12 cellular contexts compared by ENCODE assay signal in the genomic region with DNA sequence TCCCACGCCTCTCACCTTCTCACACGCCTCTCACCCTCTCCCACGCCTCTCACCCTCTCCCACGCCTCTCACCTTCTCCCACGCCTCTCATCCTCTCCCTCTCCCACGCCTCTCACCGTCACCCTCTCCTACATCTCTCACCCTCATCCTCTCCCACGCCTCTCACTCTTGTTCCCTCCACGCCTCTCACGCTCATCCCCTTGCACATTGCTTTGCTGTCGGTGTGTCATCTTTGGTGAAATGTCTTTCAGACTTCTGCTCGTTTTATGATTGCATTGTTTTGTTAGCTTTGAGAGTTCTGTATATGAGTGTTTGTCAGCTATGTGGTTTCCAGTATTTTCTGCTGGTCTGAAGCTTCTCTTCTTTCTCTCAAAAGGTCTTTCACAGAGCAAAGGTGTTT.
DNase-seq lines count a peak whose midpoint lies in the region; ATAC-seq and TF ChIP-seq lines count a peak whose summit lies in the region.
"Had no signal": no experiment of that assay in that cellular context is flagged by ENCODE, and none has a peak within 500 bp of the region (broad histone marks: within the 10 kb centered on the region; RNA-seq: fewer than 3 reads in every experiment).

No MANE protein-coding gene starts in this region.

- H4K20me1 ChIP-seq in GM23338 (replicated peaks; ENCODE audit: insufficient read depth): no peaks in the 10 kb centered on the region; the same call in none of the 2 replicates

- TF ChIP-seq CTCF in GM23338 (conservative IDR thresholded peaks at IDR 0.05; ENCODE audit: low read depth in 2 of 2): no peak

- no peaks in the 10 kb centered on the region for H3K9me2 ChIP-seq in GM23338 (ENCODE audit: insufficient read depth)

- H3K4me3 Mint-ChIP-seq in GM23338: peak overlapping the region; percentile 15; the same call in 1 of the 3 replicates
- peak overlapping the region; percentile 34 for H3K4me3 Mint-ChIP-seq in central memory CD8-positive, alpha-beta T cell

- H3K9me3 Mint-ChIP-seq in GM23338: peaks cover 44% of the 10 kb centered on the region
- H3K9me3 Mint-ChIP-seq in central memory CD8-positive, alpha-beta T cell: peaks cover 6% of the 10 kb centered on the region

- DNase-seq in GM23338 (ENCODE audit: low spot score) (no peak), NCI-H2081 treated with DMSO at 0.1 percent for 48 hours (lab: John Stamatoyannopoulos, UW) (no peak)
- peak; percentile 35 to 39 for DNase-seq in activated CD4-positive, alpha-beta T cell treated with anti-CD3 and anti-CD28 coated beads, Interleukin-2, amount 50 U/mL, for 48 hours
- DNase-seq in central memory CD8-positive, alpha-beta T cell (ENCODE audit: low spot score in 2 of 2): no peak
- peak; percentile 28 for DNase-seq in stimulated activated CD4-positive, alpha-beta T cell treated with anti-CD3 and anti-CD28 coated beads, Interleukin-12 subunit alpha, Interleukin-12 subunit beta, amount 100 ng/mL, for 4 hours
- DNase-seq: colonic mucosa, GDM1, islet precursor cell had no signal

- ATAC-seq in GM23338 (no peak), HG03095 (IDR thresholded peaks at IDR 0.05; ENCODE audit: unreplicated experiment) (no peak), GM19023 (IDR thresholded peaks at IDR 0.05; ENCODE audit: unreplicated experiment) (no peak), HG03196 (IDR thresholded peaks at IDR 0.05; ENCODE audit: unreplicated experiment) (no peak)
- ATAC-seq in central memory CD8-positive, alpha-beta T cell (replicated peaks; ENCODE audit: extremely low read depth, poor library complexity, severe bottlenecking): no peak

- peaks cover 6% of the 10 kb centered on the region; the same call in 1 of the 2 replicates for H3K36me3 ChIP-seq in GM23338 (ENCODE audit: insufficient read depth)
- H3K36me3 ChIP-seq: colonic mucosa had no signal

- H3K36me3 Mint-ChIP-seq in GM23338 (ENCODE audit: low read depth): peaks cover 85% of the 10 kb centered on the region
- H3K36me3 Mint-ChIP-seq in central memory CD8-positive, alpha-beta T cell (ENCODE audit: insufficient read depth): peaks cover 46% of the 10 kb centered on the region

- H3K27ac ChIP-seq in GM23338 (ENCODE audit: low read depth): no peak overlapping the region
- H3K27ac ChIP-seq: BLaER1, colonic mucosa had no signal

- no peaks in the 10 kb centered on the region for H3K27me3 ChIP-seq in GM23338 (ENCODE audit: insufficient read depth)
- H3K27me3 ChIP-seq: BLaER1, colonic mucosa had no signal

- H3K27me3 Mint-ChIP-seq in GM23338 (ENCODE audit: insufficient read depth, low read depth, poor library complexity): peaks cover 37% of the 10 kb centered on the region
- H3K27me3 Mint-ChIP-seq in central memory CD8-positive, alpha-beta T cell: no peaks in the 10 kb centered on the region

- H3K4me2 ChIP-seq in GM23338: no peak overlapping the region
- H3K4me2 ChIP-seq: BLaER1 had no signal

- no peak overlapping the region for H3K4me3 ChIP-seq in GM23338
- H3K4me3 ChIP-seq: BLaER1, colonic mucosa had no signal

- H3F3A ChIP-seq in GM23338 (replicated peaks; ENCODE audit: low read depth): peaks cover 19% of the 10 kb centered on the region

- peaks cover 68% of the 10 kb centered on the region for H3K79me2 ChIP-seq in GM23338 (replicated peaks; ENCODE audit: insufficient read depth)

- H3K4me1 Mint-ChIP-seq in GM23338: peaks cover 34% of the 10 kb centered on the region
- peaks cover 54% of the 10 kb centered on the region for H3K4me1 Mint-ChIP-seq in central memory CD8-positive, alpha-beta T cell

- peaks cover 7% of the 10 kb centered on the region; the same call in 1 of the 2 replicates for H3K4me1 ChIP-seq in GM23338 (ENCODE audit: insufficient read depth)
- H3K4me1 ChIP-seq: BLaER1, colonic mucosa had no signal

- H3K27ac Mint-ChIP-seq in GM23338: peak overlapping the region; percentile 81
- peak overlapping the region; percentile 89 for H3K27ac Mint-ChIP-seq in central memory CD8-positive, alpha-beta T cell (ENCODE audit: low read depth)

- no peak overlapping the region for H2AFZ ChIP-seq in GM23338

TF ChIP-seq in GM23338, 12 proteins besides CTCF, POLR2A, EP300 and RAD21:
- TF ChIP-seq, protein P1, sequence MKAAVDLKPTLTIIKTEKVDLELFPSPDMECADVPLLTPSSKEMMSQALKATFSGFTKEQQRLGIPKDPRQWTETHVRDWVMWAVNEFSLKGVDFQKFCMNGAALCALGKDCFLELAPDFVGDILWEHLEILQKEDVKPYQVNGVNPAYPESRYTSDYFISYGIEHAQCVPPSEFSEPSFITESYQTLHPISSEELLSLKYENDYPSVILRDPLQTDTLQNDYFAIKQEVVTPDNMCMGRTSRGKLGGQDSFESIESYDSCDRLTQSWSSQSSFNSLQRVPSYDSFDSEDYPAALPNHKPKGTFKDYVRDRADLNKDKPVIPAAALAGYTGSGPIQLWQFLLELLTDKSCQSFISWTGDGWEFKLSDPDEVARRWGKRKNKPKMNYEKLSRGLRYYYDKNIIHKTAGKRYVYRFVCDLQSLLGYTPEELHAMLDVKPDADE (IDR thresholded peaks at IDR 0.05): no peak
- no peak for TF ChIP-seq CREB1 (CRISPR knock-in tag; IDR thresholded peaks at IDR 0.05; ENCODE audit: low read depth)
- no peak for TF ChIP-seq EZH2phosphoT487 (IDR thresholded peaks at IDR 0.05; ENCODE audit: unreplicated experiment)
- no peak for TF ChIP-seq JUNB (IDR thresholded peaks at IDR 0.05; ENCODE audit: unreplicated experiment)
- TF ChIP-seq, protein P2, sequence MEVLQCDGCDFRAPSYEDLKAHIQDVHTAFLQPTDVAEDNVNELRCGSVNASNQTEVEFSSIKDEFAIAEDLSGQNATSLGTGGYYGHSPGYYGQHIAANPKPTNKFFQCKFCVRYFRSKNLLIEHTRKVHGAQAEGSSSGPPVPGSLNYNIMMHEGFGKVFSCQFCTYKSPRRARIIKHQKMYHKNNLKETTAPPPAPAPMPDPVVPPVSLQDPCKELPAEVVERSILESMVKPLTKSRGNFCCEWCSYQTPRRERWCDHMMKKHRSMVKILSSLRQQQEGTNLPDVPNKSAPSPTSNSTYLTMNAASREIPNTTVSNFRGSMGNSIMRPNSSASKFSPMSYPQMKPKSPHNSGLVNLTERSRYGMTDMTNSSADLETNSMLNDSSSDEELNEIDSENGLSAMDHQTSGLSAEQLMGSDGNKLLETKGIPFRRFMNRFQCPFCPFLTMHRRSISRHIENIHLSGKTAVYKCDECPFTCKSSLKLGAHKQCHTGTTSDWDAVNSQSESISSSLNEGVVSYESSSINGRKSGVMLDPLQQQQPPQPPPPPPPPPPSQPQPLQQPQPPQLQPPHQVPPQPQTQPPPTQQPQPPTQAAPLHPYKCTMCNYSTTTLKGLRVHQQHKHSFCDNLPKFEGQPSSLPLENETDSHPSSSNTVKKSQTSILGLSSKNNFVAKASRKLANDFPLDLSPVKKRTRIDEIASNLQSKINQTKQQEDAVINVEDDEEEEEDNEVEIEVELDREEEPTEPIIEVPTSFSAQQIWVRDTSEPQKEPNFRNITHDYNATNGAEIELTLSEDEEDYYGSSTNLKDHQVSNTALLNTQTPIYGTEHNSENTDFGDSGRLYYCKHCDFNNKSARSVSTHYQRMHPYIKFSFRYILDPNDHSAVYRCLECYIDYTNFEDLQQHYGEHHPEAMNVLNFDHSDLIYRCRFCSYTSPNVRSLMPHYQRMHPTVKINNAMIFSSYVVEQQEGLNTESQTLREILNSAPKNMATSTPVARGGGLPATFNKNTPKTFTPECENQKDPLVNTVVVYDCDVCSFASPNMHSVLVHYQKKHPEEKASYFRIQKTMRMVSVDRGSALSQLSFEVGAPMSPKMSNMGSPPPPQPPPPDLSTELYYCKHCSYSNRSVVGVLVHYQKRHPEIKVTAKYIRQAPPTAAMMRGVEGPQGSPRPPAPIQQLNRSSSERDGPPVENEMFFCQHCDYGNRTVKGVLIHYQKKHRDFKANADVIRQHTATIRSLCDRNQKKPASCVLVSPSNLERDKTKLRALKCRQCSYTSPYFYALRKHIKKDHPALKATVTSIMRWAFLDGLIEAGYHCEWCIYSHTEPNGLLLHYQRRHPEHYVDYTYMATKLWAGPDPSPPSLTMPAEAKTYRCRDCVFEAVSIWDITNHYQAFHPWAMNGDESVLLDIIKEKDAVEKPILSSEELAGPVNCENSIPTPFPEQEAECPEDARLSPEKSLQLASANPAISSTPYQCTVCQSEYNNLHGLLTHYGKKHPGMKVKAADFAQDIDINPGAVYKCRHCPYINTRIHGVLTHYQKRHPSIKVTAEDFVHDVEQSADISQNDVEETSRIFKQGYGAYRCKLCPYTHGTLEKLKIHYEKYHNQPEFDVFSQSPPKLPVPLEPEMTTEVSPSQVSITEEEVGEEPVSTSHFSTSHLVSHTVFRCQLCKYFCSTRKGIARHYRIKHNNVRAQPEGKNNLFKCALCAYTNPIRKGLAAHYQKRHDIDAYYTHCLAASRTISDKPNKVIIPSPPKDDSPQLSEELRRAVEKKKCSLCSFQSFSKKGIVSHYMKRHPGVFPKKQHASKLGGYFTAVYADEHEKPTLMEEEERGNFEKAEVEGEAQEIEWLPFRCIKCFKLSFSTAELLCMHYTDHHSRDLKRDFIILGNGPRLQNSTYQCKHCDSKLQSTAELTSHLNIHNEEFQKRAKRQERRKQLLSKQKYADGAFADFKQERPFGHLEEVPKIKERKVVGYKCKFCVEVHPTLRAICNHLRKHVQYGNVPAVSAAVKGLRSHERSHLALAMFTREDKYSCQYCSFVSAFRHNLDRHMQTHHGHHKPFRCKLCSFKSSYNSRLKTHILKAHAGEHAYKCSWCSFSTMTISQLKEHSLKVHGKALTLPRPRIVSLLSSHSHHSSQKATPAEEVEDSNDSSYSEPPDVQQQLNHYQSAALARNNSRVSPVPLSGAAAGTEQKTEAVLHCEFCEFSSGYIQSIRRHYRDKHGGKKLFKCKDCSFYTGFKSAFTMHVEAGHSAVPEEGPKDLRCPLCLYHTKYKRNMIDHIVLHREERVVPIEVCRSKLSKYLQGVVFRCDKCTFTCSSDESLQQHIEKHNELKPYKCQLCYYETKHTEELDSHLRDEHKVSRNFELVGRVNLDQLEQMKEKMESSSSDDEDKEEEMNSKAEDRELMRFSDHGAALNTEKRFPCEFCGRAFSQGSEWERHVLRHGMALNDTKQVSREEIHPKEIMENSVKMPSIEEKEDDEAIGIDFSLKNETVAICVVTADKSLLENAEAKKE (CRISPR knock-in tag; IDR thresholded peaks at IDR 0.05): no peak
- TF ChIP-seq STAT1 (IDR thresholded peaks at IDR 0.05; ENCODE audit: unreplicated experiment): no peak
- TF ChIP-seq EZH2 (IDR thresholded peaks at IDR 0.05; ENCODE audit: low read depth, unreplicated experiment): no peak

Comparison
In these comparisons a context has a peak if more than half of its experiments do, and no peak if none do; other contexts are left out.
1. DNase-seq: peak in activated CD4-positive, alpha-beta T cell treated with anti-CD3 and anti-CD28 coated beads, Interleukin-2, amount 50 U/mL, for 48 hours (2 of 2) and stimulated activated CD4-positive, alpha-beta T cell treated with anti-CD3 and anti-CD28 coated beads, Interleukin-12 subunit alpha, Interleukin-12 subunit beta, amount 100 ng/mL, for 4 hours (single experiment); none in GM23338 (single experiment), central memory CD8-positive, alpha-beta T cell (0 of 2) and NCI-H2081 treated with DMSO at 0.1 percent for 48 hours (single experiment).